ENCODE assay signal across 8 cellular contexts in the genomic region with DNA sequence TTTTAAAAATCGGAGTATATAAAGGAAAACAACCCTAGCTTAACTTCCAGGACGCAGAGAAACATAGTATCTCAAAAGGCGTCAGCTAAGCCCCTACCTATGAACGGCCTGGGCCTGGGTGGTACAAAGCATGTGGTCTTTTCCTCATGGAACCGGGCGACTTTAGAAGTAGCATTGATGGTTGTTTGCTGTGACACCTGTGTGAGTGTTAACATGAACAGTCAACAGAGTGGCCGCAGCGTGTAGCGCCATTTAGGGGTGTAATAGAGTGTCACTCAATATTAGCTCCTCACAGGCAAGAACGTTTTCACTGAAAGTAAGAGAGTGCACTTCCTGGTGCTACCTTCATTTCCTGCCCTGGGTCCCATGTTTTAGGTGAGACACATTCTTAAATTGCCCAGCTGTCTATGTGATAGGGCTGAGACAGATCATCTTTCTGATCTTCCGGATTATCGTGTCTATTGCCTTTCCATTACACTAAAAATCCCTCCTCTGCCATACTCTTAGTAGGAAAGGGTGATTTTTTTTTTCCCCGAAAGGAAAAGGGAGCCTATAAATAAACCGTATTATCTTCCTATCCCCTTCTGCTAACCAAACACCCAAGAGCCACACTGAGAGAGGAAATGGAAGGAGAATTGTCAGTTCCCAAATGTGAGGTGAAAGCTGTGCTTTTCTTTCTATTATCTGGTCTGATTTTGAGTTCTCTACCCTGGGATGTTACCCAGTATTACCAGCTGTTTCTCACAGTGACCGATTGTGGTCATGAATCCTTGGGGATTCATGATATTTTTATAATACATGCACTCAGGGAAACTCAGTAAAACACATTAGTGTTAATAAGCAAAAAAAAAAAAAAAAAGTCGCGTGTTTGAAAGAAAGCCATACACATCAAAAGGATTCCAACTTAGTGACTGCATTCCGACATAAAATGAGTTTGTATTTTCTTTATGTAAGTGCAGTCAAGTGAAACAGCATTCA. TPM values are rescaled to one million over a fixed set of nuclear protein-coding genes. Genes with fewer than 3 reads are reported as not detected.
DNase-seq lines count a peak whose midpoint lies in the region; ATAC-seq and TF ChIP-seq lines count a peak whose summit lies in the region.

No MANE protein-coding gene starts in this region.

- peak overlapping the region; percentile 99 for H3K27ac Mint-ChIP-seq in stimulated activated naive CD8-positive, alpha-beta T cell treated with anti-CD3 and anti-CD28 coated beads, Interleukin-15, Interleukin-2, amounts not matched to agents 100 ng/mL and 50 ng/mL, for 24 hours

- H3K36me3 Mint-ChIP-seq in stimulated activated naive CD8-positive, alpha-beta T cell treated with anti-CD3 and anti-CD28 coated beads, Interleukin-15, Interleukin-2, amounts not matched to agents 100 ng/mL and 50 ng/mL, for 24 hours (ENCODE audit: low read depth), result peaks cover 46% of the 10 kb centered on the region

- H3K4me1 Mint-ChIP-seq in stimulated activated naive CD8-positive, alpha-beta T cell treated with anti-CD3 and anti-CD28 coated beads, Interleukin-15, Interleukin-2, amounts not matched to agents 100 ng/mL and 50 ng/mL, for 24 hours (ENCODE audit: low read depth), result peaks cover 48% of the 10 kb centered on the region

- H3K4me3 ChIP-seq in mucosa of rectum (ENCODE audit: low read length in 2 of 2), result peak overlapping the region; percentile 91 to 95

- peak overlapping the region; percentile 94 for H3K27ac ChIP-seq in mucosa of rectum (ENCODE audit: low read depth in 2 of 2, low read length in 2 of 2)

- no peaks in the 10 kb centered on the region for H3K27me3 ChIP-seq in mucosa of rectum (ENCODE audit: control insufficient read depth in 2 of 2, insufficient read depth in 2 of 2, low read length in 2 of 2)

- H3K36me3 ChIP-seq in mucosa of rectum (ENCODE audit: control insufficient read depth in 2 of 2, insufficient read depth in 2 of 2, low read length in 2 of 2), result peaks cover 0 to 5% of the 10 kb centered on the region in 2 donors

- H3K4me3 Mint-ChIP-seq in stimulated activated naive CD8-positive, alpha-beta T cell treated with anti-CD3 and anti-CD28 coated beads, Interleukin-15, Interleukin-2, amounts not matched to agents 100 ng/mL and 50 ng/mL, for 24 hours, result peak overlapping the region; percentile 98

- H3K9me3 Mint-ChIP-seq in stimulated activated naive CD8-positive, alpha-beta T cell treated with anti-CD3 and anti-CD28 coated beads, Interleukin-15, Interleukin-2, amounts not matched to agents 100 ng/mL and 50 ng/mL, for 24 hours, result no peaks in the 10 kb centered on the region

- H3K4me1 ChIP-seq in mucosa of rectum (ENCODE audit: control insufficient read depth in 2 of 2, insufficient read depth in 2 of 2, low read length in 2 of 2), result peaks cover 15 to 16% of the 10 kb centered on the region in 2 donors

- H3K9ac ChIP-seq in mucosa of rectum (ENCODE audit: low read depth in 1 of 2, low read length in 2 of 2), result peak overlapping the region; percentile 92

- CTCF ChIA-PET in GM10248 (lab: Yijun Ruan, JAX), result interaction anchor here (1.1 to 3.9 kb wide), 13 partner anchors 9 to 1172 kb away, joined by 3 to 59 read pairs (median 10); a partner anchor contains a TSS

- DNase-seq in GM10248 (ENCODE audit: extremely low spot score) (peak; percentile 69), NCI-H2081 treated with DMSO at 0.1 percent for 48 hours (lab: John Stamatoyannopoulos, UW) (peak; percentile 48), dermis blood vessel endothelial cell (peak; percentile 49), OCI-M2 (lab: John Stamatoyannopoulos, UW; ENCODE audit: unreplicated experiment) (no peak)
- peak; percentile 43 for DNase-seq in activated CD4-positive, CD25-positive, alpha-beta regulatory T cell treated with anti-CD3 and anti-CD28 coated beads, Interleukin-2, amount 50 U/mL, for 72 hours

- ATAC-seq in HG02610 (IDR thresholded peaks at IDR 0.05; ENCODE audit: unreplicated experiment), result peak; percentile 20

- no peaks in the 10 kb centered on the region for H3K27me3 Mint-ChIP-seq in stimulated activated naive CD8-positive, alpha-beta T cell treated with anti-CD3 and anti-CD28 coated beads, Interleukin-15, Interleukin-2, amounts not matched to agents 100 ng/mL and 50 ng/mL, for 24 hours

- POLR2A ChIA-PET in GM10248 (lab: Yijun Ruan, JAX), result interaction anchor here (0.5 to 1.7 kb wide), 7 partner anchors 20 to 1396 kb away, joined by 3 to 8 read pairs (median 4); a partner anchor contains a TSS

- H3K9me3 ChIP-seq in mucosa of rectum (ENCODE audit: control insufficient read depth in 2 of 2, low read length in 2 of 2), result no peaks in the 10 kb centered on the region

- peak; percentile 0 for TF ChIP-seq CTCF in GM10248 (IDR thresholded peaks at IDR 0.05; ENCODE audit: control extremely low read depth, extremely low read depth, low read depth, missing control alignments)

RNA-seq across cellular contexts. Expression of a gene that starts 1.4 kb away (rescaled TPM):
- 22.0 and 30.3 TPM in 2 replicates for total RNA-seq in dermis blood vessel endothelial cell
